ENCODE assay signal across 1 cellular context in the genomic region with DNA sequence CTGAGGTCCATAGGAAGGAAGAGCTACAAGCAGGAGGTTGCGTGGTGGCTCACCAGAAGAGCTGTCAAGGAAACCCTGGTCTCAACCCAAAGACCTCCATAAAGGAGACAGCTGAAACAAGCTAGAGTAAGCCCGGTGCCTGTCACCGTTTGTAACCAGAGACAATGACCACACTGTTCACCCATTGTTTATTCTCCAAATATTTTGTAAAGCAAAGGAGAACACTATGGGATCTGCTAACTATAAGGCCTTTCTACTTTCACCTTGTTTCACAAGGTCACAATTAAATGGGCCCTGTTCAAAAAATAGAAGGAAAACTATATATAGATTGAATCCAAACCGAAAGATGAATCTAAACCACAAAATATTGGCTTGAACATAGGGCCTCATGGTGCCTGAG.
TF ChIP-seq lines count a peak whose summit lies in the region.

No MANE protein-coding gene starts in this region.

TF ChIP-seq in HepG2, 621 proteins besides CTCF, POLR2A, EP300 and RAD21 (continued from another document and continues in another):
- TF ChIP-seq ZBED4 (CRISPR knock-in tag; IDR thresholded peaks at IDR 0.05; ENCODE audit: borderline replicate concordance) (no peak), MEIS2 (CRISPR knock-in tag; IDR thresholded peaks at IDR 0.05) (no peak), ZFY (CRISPR knock-in tag; IDR thresholded peaks at IDR 0.05) (no peak), PCBP2 (optimal IDR thresholded peaks at IDR 0.05; ENCODE audit: low read depth, low read length, poor library complexity, severe bottlenecking) (no peak), SALL1 (CRISPR knock-in tag; IDR thresholded peaks at IDR 0.05) (no peak), TGIF2 (CRISPR knock-in tag; IDR thresholded peaks at IDR 0.05) (no peak), ZNF207 (IDR thresholded peaks at IDR 0.05; ENCODE audit: borderline replicate concordance) (no peak), SOX13 (IDR thresholded peaks at IDR 0.05) (0 out of 2 replicates have a peak, but pooled peaks have one; percentile 43), SOX13 (CRISPR knock-in tag; conservative IDR thresholded peaks at IDR 0.05 in 1 of 2, IDR thresholded peaks at IDR 0.05 in 1 of 2) (peak in 1 of 2 experiments; percentile 85; a peak in 2 of 4 replicates), ZNF44 (CRISPR knock-in tag; IDR thresholded peaks at IDR 0.05) (no peak), ARID5B (CRISPR knock-in tag; IDR thresholded peaks at IDR 0.05) (peak; percentile 61), ZBTB8A (CRISPR knock-in tag; IDR thresholded peaks at IDR 0.05; ENCODE audit: borderline replicate concordance, low read depth) (no peak), KLF13 (CRISPR knock-in tag; IDR thresholded peaks at IDR 0.05) (no peak), ELF1 (CRISPR knock-in tag; IDR thresholded peaks at IDR 0.05) (no peak), GATAD2A (CRISPR knock-in tag; IDR thresholded peaks at IDR 0.05) (0 out of 2 replicates have a peak, but pooled peaks have one; percentile 42), ZSCAN25 (CRISPR knock-in tag; IDR thresholded peaks at IDR 0.05) (no peak), TCF7 (IDR thresholded peaks at IDR 0.05; ENCODE audit: low read depth) (no peak), ZNF557 (CRISPR knock-in tag; IDR thresholded peaks at IDR 0.05) (no peak), AFF4 (CRISPR knock-in tag; IDR thresholded peaks at IDR 0.05) (no peak), ISL2 (CRISPR knock-in tag; IDR thresholded peaks at IDR 0.05) (no peak; the same call in 1 of the 2 replicates), NR1H2 (CRISPR knock-in tag; IDR thresholded peaks at IDR 0.05; ENCODE audit: borderline replicate concordance, low read depth) (no peak), FOXK2 (IDR thresholded peaks at IDR 0.05) (no peak), ZNF510 (CRISPR knock-in tag; IDR thresholded peaks at IDR 0.05; ENCODE audit: low read depth) (no peak), KDM6A (CRISPR knock-in tag; IDR thresholded peaks at IDR 0.05; ENCODE audit: low read depth) (no peak), ZNF792 (CRISPR knock-in tag; IDR thresholded peaks at IDR 0.05) (no peak), ZIK1 (CRISPR knock-in tag; IDR thresholded peaks at IDR 0.05; ENCODE audit: borderline replicate concordance, low read depth) (no peak), NAIF1 (CRISPR knock-in tag; IDR thresholded peaks at IDR 0.05; ENCODE audit: borderline replicate concordance) (no peak), SP2 (CRISPR knock-in tag; IDR thresholded peaks at IDR 0.05) (no peak), ZFP36 (IDR thresholded peaks at IDR 0.05; ENCODE audit: borderline replicate concordance, low read depth, low read length, partially characterized antibody) (no peak), DNMT1 (CRISPR knock-in tag; IDR thresholded peaks at IDR 0.05) (no peak), NFIB (CRISPR knock-in tag; IDR thresholded peaks at IDR 0.05; ENCODE audit: borderline replicate concordance) (no peak), HDAC1 (CRISPR knock-in tag; IDR thresholded peaks at IDR 0.05) (0 out of 2 replicates have a peak, but pooled peaks have one; percentile 17), SOX5 (CRISPR knock-in tag; IDR thresholded peaks at IDR 0.05; ENCODE audit: borderline replicate concordance) (peak; percentile 82; the same call in 1 of the 2 replicates), ZMYM4 (CRISPR knock-in tag; IDR thresholded peaks at IDR 0.05) (0 out of 2 replicates have a peak, but pooled peaks have one; percentile 17)
- TF ChIP-seq, protein P1, sequence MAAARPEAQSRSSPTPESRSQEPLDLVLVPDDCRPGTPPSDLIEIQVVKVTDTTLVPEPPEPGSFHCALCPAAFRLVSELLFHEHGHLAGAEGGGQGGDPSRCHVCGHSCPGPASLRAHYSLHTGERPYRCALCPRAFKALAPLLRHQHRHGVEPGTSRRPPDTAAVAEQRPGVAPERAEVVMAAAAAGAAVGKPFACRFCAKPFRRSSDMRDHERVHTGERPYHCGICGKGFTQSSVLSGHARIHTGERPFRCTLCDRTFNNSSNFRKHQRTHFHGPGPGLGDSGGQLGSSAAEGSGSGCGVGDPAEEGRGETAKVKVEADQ (CRISPR knock-in tag; IDR thresholded peaks at IDR 0.05; ENCODE audit: borderline replicate concordance): no peak
- TF ChIP-seq, protein P2, sequence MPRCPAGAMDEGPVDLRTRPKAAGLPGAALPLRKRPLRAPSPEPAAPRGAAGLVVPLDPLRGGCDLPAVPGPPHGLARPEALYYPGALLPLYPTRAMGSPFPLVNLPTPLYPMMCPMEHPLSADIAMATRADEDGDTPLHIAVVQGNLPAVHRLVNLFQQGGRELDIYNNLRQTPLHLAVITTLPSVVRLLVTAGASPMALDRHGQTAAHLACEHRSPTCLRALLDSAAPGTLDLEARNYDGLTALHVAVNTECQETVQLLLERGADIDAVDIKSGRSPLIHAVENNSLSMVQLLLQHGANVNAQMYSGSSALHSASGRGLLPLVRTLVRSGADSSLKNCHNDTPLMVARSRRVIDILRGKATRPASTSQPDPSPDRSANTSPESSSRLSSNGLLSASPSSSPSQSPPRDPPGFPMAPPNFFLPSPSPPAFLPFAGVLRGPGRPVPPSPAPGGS (CRISPR knock-in tag; IDR thresholded peaks at IDR 0.05): no peak
- TF ChIP-seq, protein P3, sequence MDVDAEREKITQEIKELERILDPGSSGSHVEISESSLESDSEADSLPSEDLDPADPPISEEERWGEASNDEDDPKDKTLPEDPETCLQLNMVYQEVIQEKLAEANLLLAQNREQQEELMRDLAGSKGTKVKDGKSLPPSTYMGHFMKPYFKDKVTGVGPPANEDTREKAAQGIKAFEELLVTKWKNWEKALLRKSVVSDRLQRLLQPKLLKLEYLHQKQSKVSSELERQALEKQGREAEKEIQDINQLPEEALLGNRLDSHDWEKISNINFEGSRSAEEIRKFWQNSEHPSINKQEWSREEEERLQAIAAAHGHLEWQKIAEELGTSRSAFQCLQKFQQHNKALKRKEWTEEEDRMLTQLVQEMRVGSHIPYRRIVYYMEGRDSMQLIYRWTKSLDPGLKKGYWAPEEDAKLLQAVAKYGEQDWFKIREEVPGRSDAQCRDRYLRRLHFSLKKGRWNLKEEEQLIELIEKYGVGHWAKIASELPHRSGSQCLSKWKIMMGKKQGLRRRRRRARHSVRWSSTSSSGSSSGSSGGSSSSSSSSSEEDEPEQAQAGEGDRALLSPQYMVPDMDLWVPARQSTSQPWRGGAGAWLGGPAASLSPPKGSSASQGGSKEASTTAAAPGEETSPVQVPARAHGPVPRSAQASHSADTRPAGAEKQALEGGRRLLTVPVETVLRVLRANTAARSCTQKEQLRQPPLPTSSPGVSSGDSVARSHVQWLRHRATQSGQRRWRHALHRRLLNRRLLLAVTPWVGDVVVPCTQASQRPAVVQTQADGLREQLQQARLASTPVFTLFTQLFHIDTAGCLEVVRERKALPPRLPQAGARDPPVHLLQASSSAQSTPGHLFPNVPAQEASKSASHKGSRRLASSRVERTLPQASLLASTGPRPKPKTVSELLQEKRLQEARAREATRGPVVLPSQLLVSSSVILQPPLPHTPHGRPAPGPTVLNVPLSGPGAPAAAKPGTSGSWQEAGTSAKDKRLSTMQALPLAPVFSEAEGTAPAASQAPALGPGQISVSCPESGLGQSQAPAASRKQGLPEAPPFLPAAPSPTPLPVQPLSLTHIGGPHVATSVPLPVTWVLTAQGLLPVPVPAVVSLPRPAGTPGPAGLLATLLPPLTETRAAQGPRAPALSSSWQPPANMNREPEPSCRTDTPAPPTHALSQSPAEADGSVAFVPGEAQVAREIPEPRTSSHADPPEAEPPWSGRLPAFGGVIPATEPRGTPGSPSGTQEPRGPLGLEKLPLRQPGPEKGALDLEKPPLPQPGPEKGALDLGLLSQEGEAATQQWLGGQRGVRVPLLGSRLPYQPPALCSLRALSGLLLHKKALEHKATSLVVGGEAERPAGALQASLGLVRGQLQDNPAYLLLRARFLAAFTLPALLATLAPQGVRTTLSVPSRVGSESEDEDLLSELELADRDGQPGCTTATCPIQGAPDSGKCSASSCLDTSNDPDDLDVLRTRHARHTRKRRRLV (CRISPR knock-in tag; IDR thresholded peaks at IDR 0.05): no peak
- TF ChIP-seq, protein P4, sequence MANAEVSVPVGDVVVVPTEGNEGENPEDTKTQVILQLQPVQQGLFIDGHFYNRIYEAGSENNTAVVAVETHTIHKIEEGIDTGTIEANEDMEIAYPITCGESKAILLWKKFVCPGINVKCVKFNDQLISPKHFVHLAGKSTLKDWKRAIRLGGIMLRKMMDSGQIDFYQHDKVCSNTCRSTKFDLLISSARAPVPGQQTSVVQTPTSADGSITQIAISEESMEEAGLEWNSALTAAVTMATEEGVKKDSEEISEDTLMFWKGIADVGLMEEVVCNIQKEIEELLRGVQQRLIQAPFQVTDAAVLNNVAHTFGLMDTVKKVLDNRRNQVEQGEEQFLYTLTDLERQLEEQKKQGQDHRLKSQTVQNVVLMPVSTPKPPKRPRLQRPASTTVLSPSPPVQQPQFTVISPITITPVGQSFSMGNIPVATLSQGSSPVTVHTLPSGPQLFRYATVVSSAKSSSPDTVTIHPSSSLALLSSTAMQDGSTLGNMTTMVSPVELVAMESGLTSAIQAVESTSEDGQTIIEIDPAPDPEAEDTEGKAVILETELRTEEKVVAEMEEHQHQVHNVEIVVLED (CRISPR knock-in tag; IDR thresholded peaks at IDR 0.05; ENCODE audit: borderline replicate concordance): no peak
- TF ChIP-seq, protein P5, sequence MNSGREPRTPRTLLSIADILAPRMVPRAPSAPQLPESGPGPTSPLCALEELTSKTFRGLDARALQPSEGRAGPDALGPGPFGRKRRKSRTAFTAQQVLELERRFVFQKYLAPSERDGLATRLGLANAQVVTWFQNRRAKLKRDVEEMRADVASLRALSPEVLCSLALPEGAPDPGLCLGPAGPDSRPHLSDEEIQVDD (CRISPR knock-in tag; IDR thresholded peaks at IDR 0.05; ENCODE audit: borderline replicate concordance): no peak
